In the genomic region with DNA sequence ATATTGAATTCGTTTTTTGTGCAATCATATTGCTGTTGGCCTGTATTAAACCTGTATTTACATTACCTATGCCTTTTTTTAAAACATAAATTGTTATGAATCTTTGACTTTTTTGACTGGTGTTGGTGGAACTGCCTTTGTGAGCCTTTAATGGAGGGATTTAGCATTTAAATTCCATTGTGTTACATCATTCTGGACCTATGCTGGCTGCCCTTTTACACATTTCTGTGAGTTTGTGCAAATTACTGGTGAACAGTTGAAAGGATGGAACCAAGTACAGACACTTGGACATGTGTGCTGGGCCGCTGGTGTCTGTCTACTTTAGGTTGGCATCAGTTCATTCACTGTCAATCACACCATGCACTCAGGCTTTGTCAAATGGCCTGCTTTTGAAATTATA, we compare ENCODE assay signal across 8 cellular contexts. TPM values are rescaled to one million over a fixed set of nuclear protein-coding genes. Genes with fewer than 3 reads are reported as not detected.
DNase-seq lines count a peak whose midpoint lies in the region; ATAC-seq, FAIRE-seq and TF ChIP-seq lines count a peak whose summit lies in the region.

No MANE protein-coding gene starts in this region.

- H3K4ac ChIP-seq in IMR-90 (ENCODE audit: low read depth, low read length): peak overlapping the region; percentile 99

- no peaks in the 10 kb centered on the region for H3K27me3 ChIP-seq in IMR-90 (ENCODE audit: control insufficient read depth, insufficient read depth, low read length)

- peak overlapping the region; percentile 99 for H3K14ac ChIP-seq in IMR-90 (replicated peaks; ENCODE audit: low read depth, low read length)

- H2BK120ac ChIP-seq in IMR-90 (ENCODE audit: low read depth, low read length): peak overlapping the region; percentile 94

- FAIRE-seq in A549 (lab: Jason Lieb, UNC): no peak

- peaks cover 70% of the 10 kb centered on the region for H4K20me1 ChIP-seq in IMR-90 (ENCODE audit: insufficient read depth, low read length)

- H4K91ac ChIP-seq in IMR-90 (ENCODE audit: insufficient read depth, low read depth, low read length): peak overlapping the region; percentile 98

- H2AFZ ChIP-seq in IMR-90 (replicated peaks; ENCODE audit: low read length, poor library complexity): no peak overlapping the region

- H2AK9ac ChIP-seq in IMR-90 (replicated peaks; ENCODE audit: low read depth, low read length, poor library complexity): peak overlapping the region; percentile 80

- intact Hi-C loops in IMR-90 (cut with micrococcal nuclease) (loop anchor here (2.0 kb wide), 1 partner anchor 96 kb away; no protein-coding TSS in a partner anchor), sciatic nerve (cut with DNase I) (loop anchor here (10.0 kb wide), 1 partner anchor 124 kb away; no protein-coding TSS in a partner anchor)

- peaks cover 8% of the 10 kb centered on the region for H3K9me1 ChIP-seq in IMR-90 (ENCODE audit: insufficient read depth, low read length)

- H3K4me1 ChIP-seq in A549 (peaks cover 8% of the 10 kb centered on the region; the same call in 1 of the 3 replicates), IMR-90 (ENCODE audit: control insufficient read depth, insufficient read depth, low read length) (peaks cover 14% of the 10 kb centered on the region)

- peak overlapping the region; percentile 51 to 96 for H4K8ac ChIP-seq in IMR-90 (ENCODE audit: low read depth in 2 of 2, low read length in 2 of 2)

- peak overlapping the region; percentile 98 for H3K18ac ChIP-seq in IMR-90 (ENCODE audit: low read depth, low read length)

- WGBS in A549 (ENCODE audit: missing lambda C conversion rate): 94% methylated on average over 2 of the region's 2 CpGs
- WGBS in IMR-90 (ENCODE audit: extremely low coverage in 2 of 2, insufficient read length in 1 of 2), 2 experiments: no CpG with 5 or more reads among the region's 2 CpGs

- H2BK20ac ChIP-seq in IMR-90 (ENCODE audit: low read depth, low read length): peak overlapping the region; percentile 86

- no peak overlapping the region for H3K27ac ChIP-seq in A549
- H3K27ac ChIP-seq in IMR-90 (ENCODE audit: insufficient read depth, low read length): peak overlapping the region; percentile 92
- H3K27ac ChIP-seq in coronary artery: peak overlapping the region; percentile 94 to 96
- no peak overlapping the region for H3K27ac ChIP-seq in RWPE1

- peak overlapping the region; percentile 98 for H2AK5ac ChIP-seq in IMR-90 (ENCODE audit: low read depth, low read length)

- dilution Hi-C loops in IMR-90 (cut with HindIII; ENCODE audit: low sequenced_read_pairs, unreplicated experiment): no loop called here

- H3K9me3 ChIP-seq in A549: no peaks in the 10 kb centered on the region
- H3K9me3 ChIP-seq in IMR-90 (ENCODE audit: control insufficient read depth, insufficient read depth, low read length): peaks cover 9% of the 10 kb centered on the region

- no peak for DNase-seq in A549 (ENCODE audit: low read depth in 1 of 2, low spot score in 1 of 2)
- DNase-seq in IMR-90: no peak
- no peak for DNase-seq in coronary artery (ENCODE audit: low spot score)
- DNase-seq in naive B cell: no peak
- no peak for DNase-seq in HK-2 (ENCODE audit: unreplicated experiment)
- no peak for DNase-seq in GDM1 (lab: John Stamatoyannopoulos, UW)
- no peak for DNase-seq in RWPE1 (ENCODE audit: low spot score)
- no peak for DNase-seq in sciatic nerve (ENCODE audit: low spot score)

- ATAC-seq in A549 (no peak), IMR-90 (ENCODE audit: low read depth) (no peak), naive B cell (ENCODE audit: low read depth in 2 of 2) (no peak), sciatic nerve (no peak)

- H3K4me1 Mint-ChIP-seq in naive B cell: peaks cover 41 to 67% (median 60%) of the 10 kb centered on the region in 3 donors

- TF ChIP-seq POLR2A in A549 (IDR thresholded peaks at IDR 0.05; ENCODE audit: low read length) (no peak), IMR-90 (IDR thresholded peaks at IDR 0.05; ENCODE audit: low read depth, low read length) (no peak)

- in situ Hi-C loops in IMR-90 (cut with MboI; ENCODE audit: low sequenced_read_pairs): loop anchor here (10.0 kb wide), 1 partner anchor 634 kb away; no protein-coding TSS in a partner anchor

- H3K4me3 ChIP-seq in A549: no peak overlapping the region
- H3K4me3 ChIP-seq in IMR-90 (ENCODE audit: insufficient read depth, low read depth, low read length): peak overlapping the region; percentile 92
- peak overlapping the region; percentile 97 for H3K4me3 ChIP-seq in coronary artery

- peak overlapping the region; percentile 99 for H3K23ac ChIP-seq in IMR-90 (ENCODE audit: low read depth, low read length)

- peak overlapping the region; percentile 87 to 100 (median 96) for H3K4me3 Mint-ChIP-seq in naive B cell

- H2BK15ac ChIP-seq in IMR-90 (ENCODE audit: low read depth, low read length): peak overlapping the region; percentile 81; the same call in 2 of the 3 replicates

- peaks cover 35% of the 10 kb centered on the region for H3K36me3 ChIP-seq in IMR-90 (ENCODE audit: control insufficient read depth, insufficient read depth, low read length)

- H2BK5ac ChIP-seq in IMR-90 (ENCODE audit: low read depth, low read length, poor library complexity, severe bottlenecking): peak overlapping the region; percentile 99

- H3K36me3 Mint-ChIP-seq in naive B cell: peaks cover 0 to 27% of the 10 kb centered on the region in 2 donors

- CTCF ChIA-PET in A549 (lab: Yijun Ruan, JAX): interaction anchor here (1.1 kb wide), 1 partner anchor 346 kb away, joined by 3 read pairs; no protein-coding TSS in a partner anchor
- CTCF ChIA-PET in IMR-90 (lab: Yijun Ruan, JAX): no interaction called here
- CTCF ChIA-PET in RWPE1 (lab: Yijun Ruan, JAX): interaction anchor here (1.9 kb wide), 1 partner anchor 346 kb away, joined by 5 read pairs; no protein-coding TSS in a partner anchor

- peak overlapping the region in 4 of 6 donors; percentile 5 to 85 (median 60) for H3K27ac Mint-ChIP-seq in naive B cell

- H3K56ac ChIP-seq in IMR-90 (ENCODE audit: extremely low read depth, insufficient read depth, low read length): peak overlapping the region; percentile 96

- TF ChIP-seq EP300 in A549 (IDR thresholded peaks at IDR 0.05): no peak

- H3K9ac ChIP-seq in IMR-90 (ENCODE audit: low read depth, low read length): peak overlapping the region; percentile 97

- BruUV-seq in IMR-90 (replicated peaks; lab: Mats Ljungman, UMichigan): no TSS peak

- H3K9me3 Mint-ChIP-seq in naive B cell: no peaks in the 10 kb centered on the region

- POLR2A ChIA-PET in A549 (lab: Yijun Ruan, JAX): no interaction called here
- POLR2A ChIA-PET in IMR-90 (lab: Charles Lee; ENCODE audit: unreplicated experiment): no interaction called here
- POLR2A ChIA-PET in RWPE1 (lab: Yijun Ruan, JAX; ENCODE audit: low non-redundant PET): no interaction called here

- TF ChIP-seq RAD21 in A549 (conservative IDR thresholded peaks at IDR 0.05 in 1 of 2, IDR thresholded peaks at IDR 0.05 in 1 of 2) (no peak), IMR-90 (IDR thresholded peaks at IDR 0.05; ENCODE audit: low read length) (no peak)

- no peaks in the 10 kb centered on the region for H3K27me3 Mint-ChIP-seq in naive B cell

- H3K4me2 ChIP-seq in A549 (peak overlapping the region; percentile 37; the same call in 2 of the 3 replicates), IMR-90 (ENCODE audit: low read depth, low read length) (peak overlapping the region; percentile 96)

- peaks cover 0 to 46% of the 10 kb centered on the region in 2 experiments; a peak in 2 of 4 replicates for H3K79me1 ChIP-seq in IMR-90 (ENCODE audit: low read depth in 1 of 2, low read length in 2 of 2)

- peak overlapping the region; percentile 97 for H4K5ac ChIP-seq in IMR-90 (ENCODE audit: low read depth, low read length)

- TF ChIP-seq CTCF in A549 (IDR thresholded peaks at IDR 0.05) (no peak), IMR-90 (conservative IDR thresholded peaks at IDR 0.05; ENCODE audit: low read depth, low read length) (no peak), coronary artery (IDR thresholded peaks at IDR 0.05) (no peak), RWPE1 (conservative IDR thresholded peaks at IDR 0.05; ENCODE audit: low read depth) (no peak)

TF ChIP-seq in A549, 52 proteins besides CTCF, POLR2A, EP300 and RAD21 (continues in another document):
- TF ChIP-seq SREBF2 (IDR thresholded peaks at IDR 0.05): no peak
- TF ChIP-seq JUN (IDR thresholded peaks at IDR 0.05): no peak
- TF ChIP-seq TFCP2L1 (CRISPR knock-in tag; IDR thresholded peaks at IDR 0.05): no peak
- TF ChIP-seq HDAC2 (IDR thresholded peaks at IDR 0.05): no peak
- TF ChIP-seq BHLHE40 (IDR thresholded peaks at IDR 0.05; ENCODE audit: low read depth, low read length): no peak
- TF ChIP-seq RNF2 (IDR thresholded peaks at IDR 0.05; ENCODE audit: borderline replicate concordance, low read depth): no peak
- TF ChIP-seq HOXA7 (CRISPR knock-in tag; IDR thresholded peaks at IDR 0.05): no peak
- no peak for TF ChIP-seq ESRRA (IDR thresholded peaks at IDR 0.05; ENCODE audit: borderline replicate concordance, low read length)
- TF ChIP-seq ZFP36 (IDR thresholded peaks at IDR 0.05; ENCODE audit: borderline replicate concordance, partially characterized antibody): no peak
- TF ChIP-seq KDM1A (IDR thresholded peaks at IDR 0.05; ENCODE audit: low read depth): no peak

TF ChIP-seq in IMR-90, 13 proteins besides CTCF, POLR2A, EP300 and RAD21:
- no peak for TF ChIP-seq RFX5 (IDR thresholded peaks at IDR 0.05; ENCODE audit: low read depth, low read length)
- TF ChIP-seq RCOR1 (IDR thresholded peaks at IDR 0.05; ENCODE audit: insufficient replicate concordance, low read length): no peak
- TF ChIP-seq CHD1 (IDR thresholded peaks at IDR 0.05; ENCODE audit: low read depth, low read length): no peak
- no peak for TF ChIP-seq MAZ (IDR thresholded peaks at IDR 0.05; ENCODE audit: borderline replicate concordance, low read depth, low read length)
- peak; percentile 68 for TF ChIP-seq CEBPB (IDR thresholded peaks at IDR 0.05; ENCODE audit: low read depth, low read length)
- no peak for TF ChIP-seq MXI1 (IDR thresholded peaks at IDR 0.05; ENCODE audit: borderline replicate concordance, low read depth, low read length)
- TF ChIP-seq BHLHE40 (IDR thresholded peaks at IDR 0.05; ENCODE audit: low read depth, low read length): no peak
- TF ChIP-seq MAFK (IDR thresholded peaks at IDR 0.05; ENCODE audit: low read depth, low read length): no peak
- TF ChIP-seq SMC3 (IDR thresholded peaks at IDR 0.05; ENCODE audit: low read depth, low read length): no peak

RNA-seq across cellular contexts. Expression of gene SNX18, which starts 3.4 kb away (rescaled TPM):
- 6.4 and 8.1 TPM in 2 replicates for polyA plus RNA-seq in A549 (2011; rRNA removed)
- polyA plus RNA-seq in A549 (2012; cell fraction: cytosol; rRNA removed): 6.1 and 7.5 TPM in 2 replicates
- 3.6 and 6.4 TPM in 2 replicates for polyA plus RNA-seq in A549 (2012; cell fraction: nucleus; rRNA removed)
- 6.5 to 7.5 TPM (median 7.1 TPM) in 3 replicates for polyA plus RNA-seq in A549 (2017; fragmentation: RNase III; extraction: RNeasy Plus Mini Kit Qiagen cat#74134 plus additional on column Dnase treatment)
- polyA minus RNA-seq in A549 (2011; rRNA and poly(A)+ RNA removed): 7.5 and 8.2 TPM in 2 replicates
- 50.0 and 67.8 TPM in 2 replicates for total RNA-seq in IMR-90 (2012; rRNA removed)
- polyA plus RNA-seq in IMR-90 (2012; rRNA removed): 31.2 and 40.1 TPM in 2 replicates
- polyA plus RNA-seq in IMR-90 (2012; cell fraction: cytosol; rRNA removed): 33.9 and 66.4 TPM in 2 replicates
- 17.8 and 42.7 TPM in 2 replicates for polyA plus RNA-seq in IMR-90 (2012; cell fraction: nucleus; rRNA removed; ENCODE audit: low replicate concordance)
- polyA plus RNA-seq in naive B cell (ENCODE audit: low read depth in 6 of 6): 10 to 100 TPM in 1 of 6 donors, 1 to 10 TPM in 4, under 1 TPM in 1; 0.74 to 10.2 (median 7.6) TPM
- 38.7 TPM for total RNA-seq in sciatic nerve

Comparison
In these comparisons a context has a peak if more than half of its experiments do, and no peak if none do; other contexts are left out.
1. H3K27ac ChIP-seq: peak in IMR-90 (single experiment) and coronary artery (2 of 2); none in A549 (0 of 2) and RWPE1 (single experiment).